28 cellular contexts compared by ENCODE assay signal in genomic region chr3:157498374-157498773, GRCh38. TPM values are rescaled to one million over a fixed set of nuclear protein-coding genes. Genes with fewer than 3 reads are reported as not detected.
DNase-seq lines count a peak whose midpoint lies in the region; ATAC-seq, FAIRE-seq and TF ChIP-seq lines count a peak whose summit lies in the region.
"Had no signal": no experiment of that assay in that cellular context is flagged by ENCODE, and none has a peak within 500 bp of the region (broad histone marks: within the 10 kb centered on the region; RNA-seq: fewer than 3 reads in every experiment).

No MANE protein-coding gene starts in this region.

- peaks cover 3% of the 10 kb centered on the region; the same call in 1 of the 2 replicates for H3K23me2 ChIP-seq in H1 (ENCODE audit: low read depth, low read length)

- FAIRE-seq in H1 (lab: Jason Lieb, UNC): no peak
- FAIRE-seq: GM12878, RCC 7860 had no signal

- H2BK5ac ChIP-seq in H1 (ENCODE audit: low read depth, low read length): 0 out of 2 replicates have a peak overlapping the region, but pooled peaks have one; percentile 5

- TF ChIP-seq RAD21 in H1 (IDR thresholded peaks at IDR 0.05 in 1 of 2, conservative IDR thresholded peaks at IDR 0.05 in 1 of 2; ENCODE audit: low read depth in 2 of 2, low read length in 2 of 2): no peak

- no peak overlapping the region for H3K23ac ChIP-seq in H1 (ENCODE audit: insufficient read length)

- H3K4me2 ChIP-seq in GM23338: peak overlapping the region; percentile 72
- H3K4me2 ChIP-seq in H1 (ENCODE audit: insufficient read depth in 1 of 2, low read depth in 2 of 2, low read length in 2 of 2): peak overlapping the region; percentile 71 to 95

- CTCF ChIA-PET in H1 (lab: Charles Lee; ENCODE audit: partially characterized antibody): interaction anchor here (0.6 to 5.1 kb wide), 8 partner anchors 8 to 145 kb away, joined by 3 to 31 read pairs (median 4); no protein-coding TSS in a partner anchor

- no peak overlapping the region for H3K18ac ChIP-seq in H1 (ENCODE audit: extremely low read depth, low read length)

- no peak for TF ChIP-seq EP300 in H1 (IDR thresholded peaks at IDR 0.05; ENCODE audit: borderline replicate concordance in 1 of 2, low read depth in 2 of 2, low read length in 2 of 2)

- no peaks in the 10 kb centered on the region for H3K9me2 ChIP-seq in GM23338 (ENCODE audit: insufficient read depth)

- H3K4me1 Mint-ChIP-seq in GM23338 (peaks cover 74% of the 10 kb centered on the region), osteocyte (ENCODE audit: unreplicated experiment) (peaks cover 39% of the 10 kb centered on the region)

- no peaks in the 10 kb centered on the region; the same call in 1 of the 2 replicates for H3K79me2 ChIP-seq in GM23338 (replicated peaks; ENCODE audit: insufficient read depth)
- peaks cover 0 to 4% of the 10 kb centered on the region in 2 experiments; a peak in 1 of 4 replicates for H3K79me2 ChIP-seq in H1 (ENCODE audit: control insufficient read depth in 1 of 2, insufficient read depth in 2 of 2, low read length in 2 of 2)

- H2BK12ac ChIP-seq in H1 (ENCODE audit: low read depth, low read length): peak overlapping the region; percentile 85

- peaks cover 6% of the 10 kb centered on the region for H3K27me3 Mint-ChIP-seq in GM23338 (ENCODE audit: insufficient read depth, low read depth, poor library complexity)
- H3K27me3 Mint-ChIP-seq in osteocyte (ENCODE audit: unreplicated experiment): no peaks in the 10 kb centered on the region

- TF ChIP-seq CTCF in GM23338 (conservative IDR thresholded peaks at IDR 0.05; ENCODE audit: low read depth in 2 of 2): no peak
- no peak for TF ChIP-seq CTCF in H1 (IDR thresholded peaks at IDR 0.05; ENCODE audit: control extremely low read depth in 1 of 3, insufficient read depth in 1 of 3, low read depth in 1 of 3, low read length in 3 of 3)
- no peak for TF ChIP-seq CTCF in osteocyte (IDR thresholded peaks at IDR 0.05)
- TF ChIP-seq CTCF in colonic mucosa (IDR thresholded peaks at IDR 0.05): no peak

- TF ChIP-seq POLR2A in H1 (IDR thresholded peaks at IDR 0.05; ENCODE audit: control extremely low read depth in 1 of 2, low read depth in 2 of 2, low read length in 2 of 2): peak in 1 of 2 experiments; percentile 23; a peak in 1 of 3 replicates

- no peaks in the 10 kb centered on the region for H3K36me3 ChIP-seq in GM23338 (ENCODE audit: insufficient read depth)
- H3K36me3 ChIP-seq in H1 (ENCODE audit: control insufficient read depth in 2 of 4, insufficient read depth in 4 of 4, low read length in 3 of 4): peaks cover 0 to 2% (median 0%) of the 10 kb centered on the region in 4 experiments; a peak in 1 of 8 replicates
- no peaks in the 10 kb centered on the region for H3K36me3 ChIP-seq in colonic mucosa
- H3K36me3 ChIP-seq: adrenal gland, heart left ventricle, right lobe of liver, SJSA1 had no signal

- H3K27me3 ChIP-seq in GM23338 (ENCODE audit: insufficient read depth) (no peaks in the 10 kb centered on the region), H1 (replicated peaks in 1 of 4; ENCODE audit: control insufficient read depth in 3 of 4, extremely low read depth in 1 of 4, insufficient read depth in 3 of 4, low read length in 3 of 4) (no peaks in the 10 kb centered on the region), colonic mucosa (no peaks in the 10 kb centered on the region)
- H3K27me3 ChIP-seq: adrenal gland, right lobe of liver, SJSA1 had no signal

- intact Hi-C loops in colonic mucosa (cut with DNase I): loop anchor here (5.0 kb wide), 1 partner anchor 296 kb away; no protein-coding TSS in a partner anchor

- H3K4me1 ChIP-seq in GM23338 (ENCODE audit: insufficient read depth) (peaks cover 32% of the 10 kb centered on the region), H1 (replicated peaks in 1 of 4; ENCODE audit: control insufficient read depth in 3 of 4, insufficient read depth in 4 of 4, low read length in 3 of 4) (peaks cover 4 to 20% (median 18%) of the 10 kb centered on the region in 4 experiments; a peak in 5 of 7 replicates), colonic mucosa (no peaks in the 10 kb centered on the region)
- H3K4me1 ChIP-seq: foreskin keratinocyte, right lobe of liver, SJSA1 had no signal

- H2AFZ ChIP-seq in GM23338 (no peak overlapping the region), H1 (ENCODE audit: low read length) (no peak overlapping the region)

- H3K27ac Mint-ChIP-seq in GM23338 (no peak overlapping the region), osteocyte (ENCODE audit: unreplicated experiment) (no peak overlapping the region)
- H3K27ac Mint-ChIP-seq: activated naive CD4-positive, alpha-beta T cell treated with anti-CD3 and anti-CD28 coated beads for 36 hours; activated T-helper 1 cell treated with anti-CD3 and anti-CD28 coated beads, Interleukin-12 subunit alpha, Interleukin-12 subunit beta, Interleukin-2, Interleukin-4 antibody, amounts not matched to agents 30 ng/mL and 10 ng/mL and 1 ng/mL, durations not matched to agents 14 hours and 24 hours and 36 hours; stimulated activated memory B cell treated with anti-CD40 and anti-IgM and Interleukin-4, amounts not matched to agents 10 μg/mL and 1 μg/mL and 100 μg/mL, for 72 hours had no signal

- H3K9me3 ChIP-seq in H1 (ENCODE audit: insufficient read depth in 2 of 2, low read depth in 1 of 2, low read length in 1 of 2) (no peaks in the 10 kb centered on the region), colonic mucosa (no peaks in the 10 kb centered on the region)
- H3K9me3 ChIP-seq: adrenal gland, heart left ventricle, right lobe of liver, SJSA1 had no signal

- H3K9me3 Mint-ChIP-seq in GM23338: no peaks in the 10 kb centered on the region
- H3K9me3 Mint-ChIP-seq in osteocyte (ENCODE audit: unreplicated experiment): no peaks in the 10 kb centered on the region
- H3K9me3 Mint-ChIP-seq: activated naive CD4-positive, alpha-beta T cell treated with anti-CD3 and anti-CD28 coated beads for 36 hours; activated T-helper 1 cell treated with anti-CD3 and anti-CD28 coated beads, Interleukin-12 subunit alpha, Interleukin-12 subunit beta, Interleukin-2, Interleukin-4 antibody, amounts not matched to agents 30 ng/mL and 10 ng/mL and 1 ng/mL, durations not matched to agents 14 hours and 24 hours and 36 hours; neural crest cell; stimulated activated memory B cell treated with anti-CD40 and anti-IgM and Interleukin-4, amounts not matched to agents 10 μg/mL and 1 μg/mL and 100 μg/mL, for 72 hours had no signal

- POLR2A ChIA-PET in H1 (lab: Charles Lee; ENCODE audit: partially characterized antibody): interaction anchor here (1.2 to 3.1 kb wide), 6 partner anchors 11 to 342 kb away, joined by 3 to 16 read pairs (median 10); partner anchors contain the start of genes CCNL1 and PTX3

- H4K91ac ChIP-seq in H1 (replicated peaks; ENCODE audit: insufficient read length, low read length): no peak overlapping the region

- no peak overlapping the region for H4K5ac ChIP-seq in H1 (ENCODE audit: insufficient read length, low read depth, low read length)

- H3K9ac ChIP-seq in H1 (replicated peaks in 1 of 4; ENCODE audit: extremely low read depth in 1 of 4, low read depth in 3 of 4, low read length in 3 of 4) (no peak overlapping the region), colonic mucosa (ENCODE audit: low read depth in 2 of 2, low read length in 2 of 2) (no peak overlapping the region)

- no peak overlapping the region for H3K14ac ChIP-seq in H1 (ENCODE audit: insufficient read length)

- DNase-seq in GM23338 (ENCODE audit: low spot score): no peak
- peak; percentile 40 for DNase-seq in NCI-H1105 (lab: John Stamatoyannopoulos, UW)
- DNase-seq in H1 (ENCODE audit: low read depth in 1 of 2, low spot score in 2 of 2): no peak
- DNase-seq in osteocyte (ENCODE audit: extremely low spot score, unreplicated experiment): no peak
- no peak for DNase-seq in GM19238 (ENCODE audit: insufficient read length, low spot score)
- DNase-seq in colonic mucosa: no peak
- DNase-seq: activated CD4-positive, alpha-beta T cell treated with anti-CD3 and anti-CD28 coated beads, Interleukin-2, amount 50 U/mL, for 48 hours; activated naive CD4-positive, alpha-beta T cell treated with anti-CD3 and anti-CD28 coated beads for 36 hours; adrenal gland; effector CD8-positive, alpha-beta T cell; foreskin keratinocyte; GOT3; heart left ventricle; IMR-90; NCI-H1048; NCI-H2081; posterior cingulate gyrus; right lobe of liver; stimulated activated CD4-positive, alpha-beta T cell treated with anti-CD3 and anti-CD28 coated beads, Interleukin-4, amount 100 ng/mL, for 1 hour; substantia nigra had no signal

- H4K20me1 ChIP-seq in GM23338 (replicated peaks; ENCODE audit: insufficient read depth): no peaks in the 10 kb centered on the region
- no peaks in the 10 kb centered on the region for H4K20me1 ChIP-seq in H1 (replicated peaks in 1 of 2; ENCODE audit: control insufficient read depth in 1 of 2, insufficient read depth in 2 of 2, low read length in 2 of 2)

- H3K4me3 Mint-ChIP-seq in GM23338 (peak overlapping the region; percentile 79; the same call in 1 of the 3 replicates), osteocyte (ENCODE audit: unreplicated experiment) (peak overlapping the region; percentile 38)
- H3K4me3 Mint-ChIP-seq: activated naive CD4-positive, alpha-beta T cell treated with anti-CD3 and anti-CD28 coated beads for 36 hours; activated T-helper 1 cell treated with anti-CD3 and anti-CD28 coated beads, Interleukin-12 subunit alpha, Interleukin-12 subunit beta, Interleukin-2, Interleukin-4 antibody, amounts not matched to agents 30 ng/mL and 10 ng/mL and 1 ng/mL, durations not matched to agents 14 hours and 24 hours and 36 hours; stimulated activated memory B cell treated with anti-CD40 and anti-IgM and Interleukin-4, amounts not matched to agents 10 μg/mL and 1 μg/mL and 100 μg/mL, for 72 hours had no signal

- H3K56ac ChIP-seq in H1 (replicated peaks; ENCODE audit: insufficient read length, low read depth, low read length): no peak overlapping the region

- H3K79me1 ChIP-seq in H1 (ENCODE audit: low read depth, low read length): no peaks in the 10 kb centered on the region

- no peak overlapping the region for H4K8ac ChIP-seq in H1 (ENCODE audit: extremely low read depth, insufficient read depth, low read length)

- H3K36me3 Mint-ChIP-seq in GM23338 (ENCODE audit: low read depth) (no peaks in the 10 kb centered on the region; the same call in 1 of the 3 replicates), osteocyte (ENCODE audit: unreplicated experiment) (no peaks in the 10 kb centered on the region)
- H3K36me3 Mint-ChIP-seq: stimulated activated memory B cell treated with anti-CD40 and anti-IgM and Interleukin-4, amounts not matched to agents 10 μg/mL and 1 μg/mL and 100 μg/mL, for 72 hours had no signal

- no peak overlapping the region for H3K27ac ChIP-seq in GM23338 (ENCODE audit: low read depth)
- no peak overlapping the region for H3K27ac ChIP-seq in H1 (ENCODE audit: low read depth, low read length)
- no peak overlapping the region for H3K27ac ChIP-seq in colonic mucosa
- H3K27ac ChIP-seq: foreskin keratinocyte, heart left ventricle, right lobe of liver, SJSA1 had no signal

- H3K4me3 ChIP-seq in GM23338 (peak overlapping the region; percentile 47; the same call in 1 of the 2 replicates), H1 (ENCODE audit: extremely low read depth in 1 of 4, insufficient read depth in 2 of 4, low read depth in 3 of 4, low read length in 4 of 4) (peak overlapping the region in 1 of 4 experiments; percentile 55; a peak in 2 of 8 replicates), colonic mucosa (no peak overlapping the region)
- H3K4me3 ChIP-seq: GM12878, SJSA1 had no signal

- 0 out of 2 replicates have a peak overlapping the region, but pooled peaks have one; percentile 93 for H2AK5ac ChIP-seq in H1 (ENCODE audit: low read depth, low read length)

- 0 out of 2 replicates have a peak overlapping the region, but pooled peaks have one; percentile 26 for H2BK20ac ChIP-seq in H1 (ENCODE audit: low read length)

- H2BK120ac ChIP-seq in H1 (replicated peaks; ENCODE audit: low read depth, low read length): no peak overlapping the region

- ATAC-seq in GM23338 (no peak), GM19463 (IDR thresholded peaks at IDR 0.05; ENCODE audit: unreplicated experiment) (no peak)
- ATAC-seq: activated CD4-positive, CD25-positive, alpha-beta regulatory T cell treated with anti-CD3 and anti-CD28 coated beads, Interleukin-2, amount 50 U/mL, for 24 hours; foreskin keratinocyte; GM12878; heart left ventricle; right lobe of liver; stimulated activated memory B cell treated with anti-CD40 and anti-IgM and Interleukin-4, amounts not matched to agents 10 μg/mL and 1 μg/mL and 100 μg/mL, for 72 hours had no signal

- no peaks in the 10 kb centered on the region for H3F3A ChIP-seq in GM23338 (replicated peaks; ENCODE audit: low read depth)

- H2BK15ac ChIP-seq in H1 (ENCODE audit: low read length): no peak overlapping the region

- no peak overlapping the region for H3K4ac ChIP-seq in H1 (replicated peaks; ENCODE audit: insufficient read length, low read depth, low read length)

RNA-seq across cellular contexts. Expression of gene VEPH1, which starts 4.8 kb away (rescaled TPM):
- total RNA-seq in GM23338 (2014; rRNA removed; shearing (Covaris generic)): 31.8 and 33.8 TPM in 2 replicates
- polyA plus RNA-seq in GM23338 (2016; fragmentation: Nextera tagmentation; extraction: Ambion mirVana) (9.6 and 15.4 TPM in 2 replicates), H1 (2011; rRNA removed) (9.1 and 12.0 TPM in 2 replicates)
- total RNA-seq in H1 (2021; fragmentation: NEBNext Ultra II Directional; extraction: Animal tissue kit (Norgen Biotek cat#: 25700)): 10.9 and 18.3 TPM in 2 replicates
- polyA plus RNA-seq in H1 (2011; cell fraction: cytosol; rRNA removed): 13.6 TPM
- polyA plus RNA-seq in H1 (2011; cell fraction: nucleus; rRNA removed): 15.2 TPM
- polyA plus RNA-seq in H1 (2012, experiment 1 of 2): 8.2 to 15.0 TPM (median 9.6 TPM) in 4 replicates
- 1.9 TPM for polyA plus RNA-seq in H1 (2012, experiment 2 of 2)
- polyA plus RNA-seq in H1 (2013, experiment 1 of 2): 13.2 TPM
- 10.8 TPM for polyA plus RNA-seq in H1 (2013, experiment 2 of 2)
- polyA minus RNA-seq in H1 (2011; rRNA and poly(A)+ RNA removed): 37.7 and 49.4 TPM in 2 replicates
- 7.2 TPM for polyA minus RNA-seq in H1 (2011; cell fraction: cytosol; rRNA and poly(A)+ RNA removed)
- polyA minus RNA-seq in H1 (2011; cell fraction: nucleus; rRNA and poly(A)+ RNA removed): 71.9 TPM
- total RNA-seq in osteocyte (0.21 and 0.46 TPM in 2 replicates), colonic mucosa (1 to 10 TPM; 1.3 to 2.7 TPM)
- total RNA-seq: activated naive CD4-positive, alpha-beta T cell treated with anti-CD3 and anti-CD28 coated beads for 36 hours; activated T-helper 1 cell treated with anti-CD3 and anti-CD28 coated beads, Interleukin-12 subunit alpha, Interleukin-12 subunit beta, Interleukin-2, Interleukin-4 antibody, amounts not matched to agents 30 ng/mL and 10 ng/mL and 1 ng/mL, durations not matched to agents 14 hours and 24 hours and 36 hours had no signal
